ENCODE assay signal across 1 cellular context in the genomic region with DNA sequence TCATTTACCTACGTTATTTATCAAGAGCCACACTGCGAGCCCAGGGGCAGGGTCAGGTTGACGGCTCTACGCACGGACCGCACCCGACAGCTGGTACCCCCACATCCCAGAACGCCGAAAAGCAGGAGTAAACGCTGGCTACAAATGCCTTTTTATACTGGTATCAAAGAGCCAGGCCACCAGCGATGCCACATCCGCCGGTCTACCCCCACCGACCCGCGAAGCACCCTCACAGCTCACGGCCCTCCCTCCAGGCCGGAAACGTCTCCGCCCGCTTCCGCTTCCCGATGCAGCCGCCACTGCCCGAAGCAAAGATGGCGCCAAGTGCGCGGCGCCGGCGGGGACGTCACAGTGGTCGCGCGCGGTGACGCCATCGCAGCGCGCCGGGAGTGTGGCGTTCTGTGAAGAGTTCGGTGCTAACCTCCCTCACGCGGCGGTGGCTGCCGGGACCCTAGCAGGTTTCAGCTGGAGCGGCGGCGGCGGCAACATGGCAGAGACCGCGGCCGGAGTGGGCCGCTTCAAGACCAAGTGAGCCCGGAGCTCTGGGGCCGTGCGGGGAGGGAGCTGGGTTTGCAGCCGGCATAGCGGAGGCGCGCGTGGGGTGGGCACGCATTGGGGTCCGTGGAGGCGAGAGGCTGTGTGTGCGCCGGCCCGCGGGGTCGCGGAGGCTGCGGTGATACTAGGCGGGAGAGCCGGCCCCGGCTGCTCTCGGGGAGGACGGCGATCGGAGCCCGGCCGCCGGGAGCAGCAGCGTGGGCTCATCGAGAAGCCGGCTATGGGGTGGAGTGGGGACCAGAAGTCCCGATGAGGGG.
TF ChIP-seq lines count a peak whose summit lies in the region.

A gene (plus strand): TSS at position 376 of the 812 bp plus-strand sequence. CDS start 112 bp downstream, at position 488.

TF ChIP-seq in K562, 482 proteins besides CTCF, POLR2A, EP300 and RAD21 (continued from another document and continues in another):
- TF ChIP-seq, protein P1, sequence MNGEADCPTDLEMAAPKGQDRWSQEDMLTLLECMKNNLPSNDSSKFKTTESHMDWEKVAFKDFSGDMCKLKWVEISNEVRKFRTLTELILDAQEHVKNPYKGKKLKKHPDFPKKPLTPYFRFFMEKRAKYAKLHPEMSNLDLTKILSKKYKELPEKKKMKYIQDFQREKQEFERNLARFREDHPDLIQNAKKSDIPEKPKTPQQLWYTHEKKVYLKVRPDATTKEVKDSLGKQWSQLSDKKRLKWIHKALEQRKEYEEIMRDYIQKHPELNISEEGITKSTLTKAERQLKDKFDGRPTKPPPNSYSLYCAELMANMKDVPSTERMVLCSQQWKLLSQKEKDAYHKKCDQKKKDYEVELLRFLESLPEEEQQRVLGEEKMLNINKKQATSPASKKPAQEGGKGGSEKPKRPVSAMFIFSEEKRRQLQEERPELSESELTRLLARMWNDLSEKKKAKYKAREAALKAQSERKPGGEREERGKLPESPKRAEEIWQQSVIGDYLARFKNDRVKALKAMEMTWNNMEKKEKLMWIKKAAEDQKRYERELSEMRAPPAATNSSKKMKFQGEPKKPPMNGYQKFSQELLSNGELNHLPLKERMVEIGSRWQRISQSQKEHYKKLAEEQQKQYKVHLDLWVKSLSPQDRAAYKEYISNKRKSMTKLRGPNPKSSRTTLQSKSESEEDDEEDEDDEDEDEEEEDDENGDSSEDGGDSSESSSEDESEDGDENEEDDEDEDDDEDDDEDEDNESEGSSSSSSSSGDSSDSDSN (IDR thresholded peaks at IDR 0.05; ENCODE audit: borderline replicate concordance in 1 of 2, low read depth in 2 of 2, low read length in 2 of 2) = no peak
- TF ChIP-seq TEAD1 (CRISPR knock-in tag; IDR thresholded peaks at IDR 0.05) (no peak; a peak in 1 of 4 replicates), PRPF4 (IDR thresholded peaks at IDR 0.05; ENCODE audit: insufficient read depth, low read depth, low read length, poor library complexity, severe bottlenecking) (peak; percentile 91), NCOA6 (IDR thresholded peaks at IDR 0.05) (no peak), BRCA1 (IDR thresholded peaks at IDR 0.05) (no peak), BRCA1 (CRISPR knock-in tag; IDR thresholded peaks at IDR 0.05) (no peak), MCM2 (IDR thresholded peaks at IDR 0.05; ENCODE audit: low read depth) (no peak), HNRNPH1 (optimal IDR thresholded peaks at IDR 0.05; ENCODE audit: low read depth, low read length) (no peak), JUNB (CRISPR knock-in tag; conservative IDR thresholded peaks at IDR 0.05) (0 out of 2 replicates have a peak, but pooled peaks have one; percentile 25), ZNF778 (CRISPR knock-in tag; IDR thresholded peaks at IDR 0.05) (no peak), ZKSCAN3 (CRISPR knock-in tag; IDR thresholded peaks at IDR 0.05) (no peak), NONO (IDR thresholded peaks at IDR 0.05; ENCODE audit: low read depth in 2 of 2, low read length in 1 of 2) (peak in 1 of 2 experiments; percentile 26; a peak in 1 of 4 replicates), NFE2L1 (tag; IDR thresholded peaks at IDR 0.05; ENCODE audit: borderline replicate concordance, low read depth) (no peak), CBFB (CRISPR knock-in tag; IDR thresholded peaks at IDR 0.05) (peak; percentile 98), HNRNPLL (IDR thresholded peaks at IDR 0.05; ENCODE audit: low read depth, low read length, poor library complexity, severe bottlenecking) (peak; percentile 24), YY1 (IDR thresholded peaks at IDR 0.05; ENCODE audit: borderline replicate concordance in 1 of 3, control insufficient read depth in 1 of 3, extremely low read depth in 1 of 3, insufficient read depth in 3 of 3, insufficient read length in 1 of 3, insufficient replicate concordance in 2 of 3, low read depth in 1 of 3, low read length in 2 of 3) (peak; percentile 99 to 100 (median 100)), MECOM (CRISPR knock-in tag; IDR thresholded peaks at IDR 0.05) (no peak), GTF2F1 (IDR thresholded peaks at IDR 0.05; ENCODE audit: low read depth, low read length) (peak; percentile 73; the same call in 1 of the 2 replicates), FOXK2 (conservative IDR thresholded peaks at IDR 0.05 in 1 of 2, IDR thresholded peaks at IDR 0.05 in 1 of 2; ENCODE audit: low read depth in 2 of 2) (peak; percentile 54 to 85; a peak in 3 of 4 replicates), RCOR1 (IDR thresholded peaks at IDR 0.05; ENCODE audit: borderline replicate concordance in 1 of 2, low read depth in 2 of 2, low read length in 2 of 2) (peak in 1 of 2 experiments; percentile 42; a peak in 2 of 4 replicates), TFAM (CRISPR knock-in tag; conservative IDR thresholded peaks at IDR 0.05) (no peak)
- TF ChIP-seq, protein P2, sequence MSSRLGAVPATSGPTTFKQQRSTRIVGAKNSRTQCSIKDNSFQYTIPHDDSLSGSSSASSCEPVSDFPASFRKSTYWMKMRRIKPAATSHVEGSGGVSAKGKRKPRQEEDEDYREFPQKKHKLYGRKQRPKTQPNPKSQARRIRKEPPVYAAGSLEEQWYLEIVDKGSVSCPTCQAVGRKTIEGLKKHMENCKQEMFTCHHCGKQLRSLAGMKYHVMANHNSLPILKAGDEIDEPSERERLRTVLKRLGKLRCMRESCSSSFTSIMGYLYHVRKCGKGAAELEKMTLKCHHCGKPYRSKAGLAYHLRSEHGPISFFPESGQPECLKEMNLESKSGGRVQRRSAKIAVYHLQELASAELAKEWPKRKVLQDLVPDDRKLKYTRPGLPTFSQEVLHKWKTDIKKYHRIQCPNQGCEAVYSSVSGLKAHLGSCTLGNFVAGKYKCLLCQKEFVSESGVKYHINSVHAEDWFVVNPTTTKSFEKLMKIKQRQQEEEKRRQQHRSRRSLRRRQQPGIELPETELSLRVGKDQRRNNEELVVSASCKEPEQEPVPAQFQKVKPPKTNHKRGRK (tag; IDR thresholded peaks at IDR 0.05) = no peak
- TF ChIP-seq, protein P3, sequence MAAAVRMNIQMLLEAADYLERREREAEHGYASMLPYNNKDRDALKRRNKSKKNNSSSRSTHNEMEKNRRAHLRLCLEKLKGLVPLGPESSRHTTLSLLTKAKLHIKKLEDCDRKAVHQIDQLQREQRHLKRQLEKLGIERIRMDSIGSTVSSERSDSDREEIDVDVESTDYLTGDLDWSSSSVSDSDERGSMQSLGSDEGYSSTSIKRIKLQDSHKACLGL (CRISPR knock-in tag; IDR thresholded peaks at IDR 0.05; ENCODE audit: borderline replicate concordance, poor library complexity, severe bottlenecking) = peak; percentile 64
- TF ChIP-seq, protein P4, sequence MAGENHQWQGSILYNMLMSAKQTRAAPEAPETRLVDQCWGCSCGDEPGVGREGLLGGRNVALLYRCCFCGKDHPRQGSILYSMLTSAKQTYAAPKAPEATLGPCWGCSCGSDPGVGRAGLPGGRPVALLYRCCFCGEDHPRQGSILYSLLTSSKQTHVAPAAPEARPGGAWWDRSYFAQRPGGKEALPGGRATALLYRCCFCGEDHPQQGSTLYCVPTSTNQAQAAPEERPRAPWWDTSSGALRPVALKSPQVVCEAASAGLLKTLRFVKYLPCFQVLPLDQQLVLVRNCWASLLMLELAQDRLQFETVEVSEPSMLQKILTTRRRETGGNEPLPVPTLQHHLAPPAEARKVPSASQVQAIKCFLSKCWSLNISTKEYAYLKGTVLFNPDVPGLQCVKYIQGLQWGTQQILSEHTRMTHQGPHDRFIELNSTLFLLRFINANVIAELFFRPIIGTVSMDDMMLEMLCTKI (IDR thresholded peaks at IDR 0.05; ENCODE audit: partially characterized antibody) = no peak
- TF ChIP-seq, protein P5, sequence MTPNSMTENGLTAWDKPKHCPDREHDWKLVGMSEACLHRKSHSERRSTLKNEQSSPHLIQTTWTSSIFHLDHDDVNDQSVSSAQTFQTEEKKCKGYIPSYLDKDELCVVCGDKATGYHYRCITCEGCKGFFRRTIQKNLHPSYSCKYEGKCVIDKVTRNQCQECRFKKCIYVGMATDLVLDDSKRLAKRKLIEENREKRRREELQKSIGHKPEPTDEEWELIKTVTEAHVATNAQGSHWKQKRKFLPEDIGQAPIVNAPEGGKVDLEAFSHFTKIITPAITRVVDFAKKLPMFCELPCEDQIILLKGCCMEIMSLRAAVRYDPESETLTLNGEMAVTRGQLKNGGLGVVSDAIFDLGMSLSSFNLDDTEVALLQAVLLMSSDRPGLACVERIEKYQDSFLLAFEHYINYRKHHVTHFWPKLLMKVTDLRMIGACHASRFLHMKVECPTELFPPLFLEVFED (CRISPR knock-in tag; conservative IDR thresholded peaks at IDR 0.05) = no peak
- TF ChIP-seq, protein P6, sequence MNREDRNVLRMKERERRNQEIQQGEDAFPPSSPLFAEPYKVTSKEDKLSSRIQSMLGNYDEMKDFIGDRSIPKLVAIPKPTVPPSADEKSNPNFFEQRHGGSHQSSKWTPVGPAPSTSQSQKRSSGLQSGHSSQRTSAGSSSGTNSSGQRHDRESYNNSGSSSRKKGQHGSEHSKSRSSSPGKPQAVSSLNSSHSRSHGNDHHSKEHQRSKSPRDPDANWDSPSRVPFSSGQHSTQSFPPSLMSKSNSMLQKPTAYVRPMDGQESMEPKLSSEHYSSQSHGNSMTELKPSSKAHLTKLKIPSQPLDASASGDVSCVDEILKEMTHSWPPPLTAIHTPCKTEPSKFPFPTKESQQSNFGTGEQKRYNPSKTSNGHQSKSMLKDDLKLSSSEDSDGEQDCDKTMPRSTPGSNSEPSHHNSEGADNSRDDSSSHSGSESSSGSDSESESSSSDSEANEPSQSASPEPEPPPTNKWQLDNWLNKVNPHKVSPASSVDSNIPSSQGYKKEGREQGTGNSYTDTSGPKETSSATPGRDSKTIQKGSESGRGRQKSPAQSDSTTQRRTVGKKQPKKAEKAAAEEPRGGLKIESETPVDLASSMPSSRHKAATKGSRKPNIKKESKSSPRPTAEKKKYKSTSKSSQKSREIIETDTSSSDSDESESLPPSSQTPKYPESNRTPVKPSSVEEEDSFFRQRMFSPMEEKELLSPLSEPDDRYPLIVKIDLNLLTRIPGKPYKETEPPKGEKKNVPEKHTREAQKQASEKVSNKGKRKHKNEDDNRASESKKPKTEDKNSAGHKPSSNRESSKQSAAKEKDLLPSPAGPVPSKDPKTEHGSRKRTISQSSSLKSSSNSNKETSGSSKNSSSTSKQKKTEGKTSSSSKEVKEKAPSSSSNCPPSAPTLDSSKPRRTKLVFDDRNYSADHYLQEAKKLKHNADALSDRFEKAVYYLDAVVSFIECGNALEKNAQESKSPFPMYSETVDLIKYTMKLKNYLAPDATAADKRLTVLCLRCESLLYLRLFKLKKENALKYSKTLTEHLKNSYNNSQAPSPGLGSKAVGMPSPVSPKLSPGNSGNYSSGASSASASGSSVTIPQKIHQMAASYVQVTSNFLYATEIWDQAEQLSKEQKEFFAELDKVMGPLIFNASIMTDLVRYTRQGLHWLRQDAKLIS (CRISPR knock-in tag; IDR thresholded peaks at IDR 0.05) = peak; percentile 85
- TF ChIP-seq, protein P7, sequence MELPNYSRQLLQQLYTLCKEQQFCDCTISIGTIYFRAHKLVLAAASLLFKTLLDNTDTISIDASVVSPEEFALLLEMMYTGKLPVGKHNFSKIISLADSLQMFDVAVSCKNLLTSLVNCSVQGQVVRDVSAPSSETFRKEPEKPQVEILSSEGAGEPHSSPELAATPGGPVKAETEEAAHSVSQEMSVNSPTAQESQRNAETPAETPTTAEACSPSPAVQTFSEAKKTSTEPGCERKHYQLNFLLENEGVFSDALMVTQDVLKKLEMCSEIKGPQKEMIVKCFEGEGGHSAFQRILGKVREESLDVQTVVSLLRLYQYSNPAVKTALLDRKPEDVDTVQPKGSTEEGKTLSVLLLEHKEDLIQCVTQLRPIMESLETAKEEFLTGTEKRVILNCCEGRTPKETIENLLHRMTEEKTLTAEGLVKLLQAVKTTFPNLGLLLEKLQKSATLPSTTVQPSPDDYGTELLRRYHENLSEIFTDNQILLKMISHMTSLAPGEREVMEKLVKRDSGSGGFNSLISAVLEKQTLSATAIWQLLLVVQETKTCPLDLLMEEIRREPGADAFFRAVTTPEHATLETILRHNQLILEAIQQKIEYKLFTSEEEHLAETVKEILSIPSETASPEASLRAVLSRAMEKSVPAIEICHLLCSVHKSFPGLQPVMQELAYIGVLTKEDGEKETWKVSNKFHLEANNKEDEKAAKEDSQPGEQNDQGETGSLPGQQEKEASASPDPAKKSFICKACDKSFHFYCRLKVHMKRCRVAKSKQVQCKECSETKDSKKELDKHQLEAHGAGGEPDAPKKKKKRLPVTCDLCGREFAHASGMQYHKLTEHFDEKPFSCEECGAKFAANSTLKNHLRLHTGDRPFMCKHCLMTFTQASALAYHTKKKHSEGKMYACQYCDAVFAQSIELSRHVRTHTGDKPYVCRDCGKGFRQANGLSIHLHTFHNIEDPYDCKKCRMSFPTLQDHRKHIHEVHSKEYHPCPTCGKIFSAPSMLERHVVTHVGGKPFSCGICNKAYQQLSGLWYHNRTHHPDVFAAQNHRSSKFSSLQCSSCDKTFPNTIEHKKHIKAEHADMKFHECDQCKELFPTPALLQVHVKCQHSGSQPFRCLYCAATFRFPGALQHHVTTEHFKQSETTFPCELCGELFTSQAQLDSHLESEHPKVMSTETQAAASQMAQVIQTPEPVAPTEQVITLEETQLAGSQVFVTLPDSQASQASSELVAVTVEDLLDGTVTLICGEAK (IDR thresholded peaks at IDR 0.05) = peak; percentile 98
- TF ChIP-seq, protein P7 (CRISPR knock-in tag; IDR thresholded peaks at IDR 0.05) = no peak; the same call in 1 of the 2 replicates
- TF ChIP-seq, protein P8, sequence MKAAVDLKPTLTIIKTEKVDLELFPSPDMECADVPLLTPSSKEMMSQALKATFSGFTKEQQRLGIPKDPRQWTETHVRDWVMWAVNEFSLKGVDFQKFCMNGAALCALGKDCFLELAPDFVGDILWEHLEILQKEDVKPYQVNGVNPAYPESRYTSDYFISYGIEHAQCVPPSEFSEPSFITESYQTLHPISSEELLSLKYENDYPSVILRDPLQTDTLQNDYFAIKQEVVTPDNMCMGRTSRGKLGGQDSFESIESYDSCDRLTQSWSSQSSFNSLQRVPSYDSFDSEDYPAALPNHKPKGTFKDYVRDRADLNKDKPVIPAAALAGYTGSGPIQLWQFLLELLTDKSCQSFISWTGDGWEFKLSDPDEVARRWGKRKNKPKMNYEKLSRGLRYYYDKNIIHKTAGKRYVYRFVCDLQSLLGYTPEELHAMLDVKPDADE (conservative IDR thresholded peaks at IDR 0.05; ENCODE audit: control insufficient read depth, low read depth, low read length) = peak; percentile 98
